In the genomic region with DNA sequence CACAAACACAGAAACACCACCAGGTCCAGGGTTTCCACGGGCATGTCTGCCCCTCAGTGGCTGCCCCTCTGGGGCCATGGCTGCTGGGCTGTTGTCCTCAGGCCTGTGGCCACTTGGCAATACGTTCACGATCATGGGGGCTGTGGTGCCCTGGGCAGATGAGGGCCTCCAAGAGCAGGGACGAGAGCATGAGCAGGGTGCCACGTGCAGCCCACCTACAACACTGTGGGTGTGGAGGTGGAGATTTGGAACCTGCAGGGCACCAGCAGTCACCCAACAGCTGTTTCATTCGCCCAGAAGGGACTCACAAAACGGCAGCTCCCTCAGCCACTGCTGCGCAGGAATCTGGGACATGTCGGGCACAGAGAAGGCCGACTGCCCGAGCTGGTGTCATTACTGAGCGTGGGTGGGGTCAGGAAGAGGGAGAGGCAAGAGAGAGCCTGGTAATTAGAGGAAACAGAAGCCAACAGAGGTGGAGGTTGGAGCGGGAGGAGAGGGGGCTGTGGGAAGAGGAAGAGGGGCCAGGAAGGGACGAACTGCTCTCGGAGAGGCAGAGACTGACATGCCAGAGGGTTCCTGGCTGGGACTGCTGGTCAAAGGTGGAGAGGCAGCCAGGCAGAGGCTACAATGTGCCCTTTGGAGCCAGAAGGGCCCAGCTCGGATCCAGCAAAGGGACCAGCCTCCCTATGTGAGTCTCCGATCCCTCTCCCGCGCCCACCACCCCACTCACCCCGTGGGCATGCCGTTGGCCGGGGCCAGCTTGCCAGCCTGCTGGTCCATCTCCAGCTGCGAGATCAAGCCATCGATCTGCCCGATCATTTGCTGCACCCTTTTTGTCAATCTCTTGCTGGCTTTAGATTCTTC, we compare ENCODE assay signal across 16 cellular contexts. TPM values are rescaled to one million over a fixed set of nuclear protein-coding genes. Genes with fewer than 3 reads are reported as not detected.
"Had no signal": no experiment of that assay in that cellular context is flagged by ENCODE, and none has a peak within 500 bp of the region (broad histone marks: within the 10 kb centered on the region; RNA-seq: fewer than 3 reads in every experiment).

No MANE protein-coding gene starts in this region.

- H3K27ac ChIP-seq: heart left ventricle, left ventricle myocardium inferior, ovary, right atrium auricular region, tibial artery, upper lobe of left lung, uterus had no signal

- H3K27me3 Mint-ChIP-seq: effector memory CD8-positive, alpha-beta T cell; naive thymus-derived CD8-positive, alpha-beta T cell; stimulated activated naive CD8-positive, alpha-beta T cell treated with anti-CD3 and anti-CD28 coated beads, Interleukin-15, Interleukin-2, amounts not matched to agents 100 ng/mL and 50 ng/mL, for 24 hours had no signal

- ATAC-seq: effector memory CD8-positive, alpha-beta T cell; heart left ventricle; naive thymus-derived CD8-positive, alpha-beta T cell had no signal

- H3K4me2 ChIP-seq: smooth muscle cell had no signal

- FAIRE-seq: islet of Langerhans had no signal

- H3K27me3 ChIP-seq: heart left ventricle, ovary, right atrium auricular region, tibial artery, upper lobe of left lung, uterus had no signal

- H3K36me3 ChIP-seq: ovary, uterus had no signal

- DNase-seq: effector memory CD8-positive, alpha-beta T cell; foreskin melanocyte; heart left ventricle; hippocampal formation; kidney glomerular epithelial cell; left ventricle myocardium inferior; naive thymus-derived CD8-positive, alpha-beta T cell; ovary; stimulated activated CD4-positive, alpha-beta T cell treated with anti-CD3 and anti-CD28 coated beads, Interleukin-2, amount 100 ng/mL, for 48 hours; tibial artery; uterus had no signal

- H3K4me1 ChIP-seq: heart left ventricle, left ventricle myocardium inferior, right atrium auricular region, tibial artery, uterus had no signal

- H3K4me3 ChIP-seq: heart left ventricle, left ventricle myocardium inferior, ovary, right atrium auricular region, smooth muscle cell, tibial artery, upper lobe of left lung, uterus had no signal

- H3K27ac Mint-ChIP-seq: effector memory CD8-positive, alpha-beta T cell; stimulated activated naive CD8-positive, alpha-beta T cell treated with anti-CD3 and anti-CD28 coated beads, Interleukin-15, Interleukin-2, amounts not matched to agents 100 ng/mL and 50 ng/mL, for 24 hours had no signal

- H3K4me3 Mint-ChIP-seq: effector memory CD8-positive, alpha-beta T cell; naive thymus-derived CD8-positive, alpha-beta T cell; stimulated activated naive CD8-positive, alpha-beta T cell treated with anti-CD3 and anti-CD28 coated beads, Interleukin-15, Interleukin-2, amounts not matched to agents 100 ng/mL and 50 ng/mL, for 24 hours had no signal

- H3K9me3 Mint-ChIP-seq: effector memory CD8-positive, alpha-beta T cell; naive thymus-derived CD8-positive, alpha-beta T cell; stimulated activated naive CD8-positive, alpha-beta T cell treated with anti-CD3 and anti-CD28 coated beads, Interleukin-15, Interleukin-2, amounts not matched to agents 100 ng/mL and 50 ng/mL, for 24 hours had no signal

- H3K9me3 ChIP-seq: heart left ventricle, left ventricle myocardium inferior, ovary, right atrium auricular region, tibial artery, upper lobe of left lung, uterus had no signal

RNA-seq across cellular contexts. Expression of a gene that starts 23.1 kb away (rescaled TPM):
- total RNA-seq: naive thymus-derived CD8-positive, alpha-beta T cell had no signal
